8 cellular contexts compared by ENCODE assay signal in genomic region chr14:64764641-64765520, GRCh38.
DNase-seq lines count a peak whose midpoint lies in the region; ATAC-seq and TF ChIP-seq lines count a peak whose summit lies in the region.

No MANE protein-coding gene starts in this region.

- no peaks in the 10 kb centered on the region for H3K27me3 ChIP-seq in right cardiac atrium (ENCODE audit: control insufficient read depth, insufficient read depth)
- H3K27me3 ChIP-seq in uterus: no peaks in the 10 kb centered on the region

- 30% methylated on average over 29 of the region's 29 CpGs for WGBS in right cardiac atrium

- peaks cover 23% of the 10 kb centered on the region for H3K27me3 Mint-ChIP-seq in T-helper 1 cell treated with Interleukin-12 subunit alpha and Interleukin-12 subunit beta and Interleukin-4 antibody, amounts not matched to agents 30 μg/mL and 1 μg/mL, for 36 hours (ENCODE audit: low read depth)

- no peak overlapping the region for H3K27ac Mint-ChIP-seq in T-helper 1 cell treated with Interleukin-12 subunit alpha and Interleukin-12 subunit beta and Interleukin-4 antibody, amounts not matched to agents 30 μg/mL and 1 μg/mL, for 36 hours

- peak overlapping the region; percentile 49 for H3K4me3 Mint-ChIP-seq in T-helper 1 cell treated with Interleukin-12 subunit alpha and Interleukin-12 subunit beta and Interleukin-4 antibody, amounts not matched to agents 30 μg/mL and 1 μg/mL, for 36 hours

- H3K4me1 Mint-ChIP-seq in T-helper 1 cell treated with Interleukin-12 subunit alpha and Interleukin-12 subunit beta and Interleukin-4 antibody, amounts not matched to agents 30 μg/mL and 1 μg/mL, for 36 hours (ENCODE audit: low read depth): peaks cover 28% of the 10 kb centered on the region

- DNase-seq in AG04449 (ENCODE audit: low read depth, low spot score): no peak
- DNase-seq in MV-4-11 (lab: John Stamatoyannopoulos, UW): peak; percentile 78
- DNase-seq in amniotic epithelial cell (ENCODE audit: low read depth): peak; percentile 63
- DNase-seq in right cardiac atrium: peak; percentile 75 to 91 (median 90)
- peak; percentile 75 for DNase-seq in putamen (ENCODE audit: low spot score)
- DNase-seq in uterus: peak; percentile 77 to 83

- TF ChIP-seq CTCF in AG04449 (IDR thresholded peaks at IDR 0.05; ENCODE audit: insufficient read depth, low read length, missing control alignments) (peak; percentile 97), uterus (IDR thresholded peaks at IDR 0.05) (peak; percentile 93 to 97 (median 94))

- ATAC-seq in GM18907 (IDR thresholded peaks at IDR 0.05; ENCODE audit: unreplicated experiment): peak; percentile 55
- ATAC-seq in right cardiac atrium: peak; percentile 62 to 71

- POLR2A ChIA-PET in AG04449 (lab: Yijun Ruan, JAX): interaction anchor here (1.1 to 1.5 kb wide), 3 partner anchors 60 to 119 kb away, joined by 3 to 4 read pairs (median 3); partner anchors contain the start of gene PLEKHG3

- H3K27ac ChIP-seq in right cardiac atrium (ENCODE audit: low read length) (no peak overlapping the region), uterus (peak overlapping the region; percentile 83 to 87)

- H3K9me3 ChIP-seq in right cardiac atrium (ENCODE audit: control insufficient read depth, low read length) (no peaks in the 10 kb centered on the region), uterus (no peaks in the 10 kb centered on the region)

- intact Hi-C loops in right cardiac atrium (cut with DNase I) (loop anchor here in 3 of 4 donors (2.0 to 5.0 kb wide), 2 partner anchors 93 to 96 kb away; no protein-coding TSS in a partner anchor), uterus (cut with DNase I; ENCODE audit: low total_unique reads) (loop anchor here (5.0 kb wide), 1 partner anchor 93 kb away; no protein-coding TSS in a partner anchor)

- H3K36me3 ChIP-seq in uterus: no peaks in the 10 kb centered on the region

- H3K4me3 ChIP-seq in AG04449 (ENCODE audit: low read depth, low read length) (peak overlapping the region; percentile 41), right cardiac atrium (ENCODE audit: low read length) (no peak overlapping the region), uterus (no peak overlapping the region)

- no peaks in the 10 kb centered on the region for H3K36me3 Mint-ChIP-seq in T-helper 1 cell treated with Interleukin-12 subunit alpha and Interleukin-12 subunit beta and Interleukin-4 antibody, amounts not matched to agents 30 μg/mL and 1 μg/mL, for 36 hours (ENCODE audit: low read depth)

- TF ChIP-seq POLR2A in uterus (IDR thresholded peaks at IDR 0.05): no peak

- CTCF ChIA-PET in AG04449 (lab: Yijun Ruan, JAX): interaction anchor here (0.6 to 13.2 kb wide), 40 partner anchors 9 to 422 kb away, joined by 3 to 181 read pairs (median 3); partner anchors contain the start of gene PLEKHG3

- H3K9me3 Mint-ChIP-seq in T-helper 1 cell treated with Interleukin-12 subunit alpha and Interleukin-12 subunit beta and Interleukin-4 antibody, amounts not matched to agents 30 μg/mL and 1 μg/mL, for 36 hours: no peaks in the 10 kb centered on the region

- H3K4me1 ChIP-seq in right cardiac atrium (ENCODE audit: control insufficient read depth, insufficient read depth, low read length) (peaks cover 21% of the 10 kb centered on the region), uterus (peaks cover 13 to 21% of the 10 kb centered on the region in 2 donors)
